In the genomic region with DNA sequence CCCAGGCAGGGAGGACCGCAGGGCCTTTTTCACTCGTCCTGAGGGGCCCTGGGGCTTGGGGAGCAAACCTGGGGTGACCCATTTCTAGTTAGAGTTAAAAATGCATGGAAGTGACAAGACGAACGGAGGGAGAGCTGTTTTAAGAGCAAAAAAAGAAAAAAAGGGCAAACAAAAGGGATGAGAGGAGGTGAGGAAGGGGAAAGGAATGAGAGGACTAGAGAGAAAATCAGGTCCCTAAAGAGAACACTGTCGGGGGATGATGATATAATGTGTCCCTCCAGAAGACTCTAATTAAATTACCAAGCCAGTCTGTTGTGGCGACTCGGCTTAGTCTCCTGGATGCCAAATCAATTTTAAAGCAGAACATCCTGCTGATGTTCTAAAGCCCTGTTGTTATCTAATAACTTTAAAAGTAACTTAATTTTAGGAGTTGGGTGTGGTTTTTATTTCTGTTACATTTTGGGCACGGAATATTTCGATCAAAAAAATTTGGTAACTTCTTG, we compare ENCODE assay signal across 8 cellular contexts. TPM values are rescaled to one million over a fixed set of nuclear protein-coding genes. Genes with fewer than 3 reads are reported as not detected.
DNase-seq lines count a peak whose midpoint lies in the region; ATAC-seq and TF ChIP-seq lines count a peak whose summit lies in the region.

No MANE protein-coding gene starts in this region.

- ATAC-seq in foreskin keratinocyte (no peak), GM21825 (IDR thresholded peaks at IDR 0.05; ENCODE audit: unreplicated experiment) (no peak), HG02642 (IDR thresholded peaks at IDR 0.05; ENCODE audit: poor library complexity, unreplicated experiment) (no peak), HG02970 (IDR thresholded peaks at IDR 0.05; ENCODE audit: low FRiP score, unreplicated experiment) (no peak)

- peak; percentile 65 for DNase-seq in NCI-H1092 treated with DMSO at 0.1 percent for 48 hours (lab: John Stamatoyannopoulos, UW)
- DNase-seq in NCI-H1092 (lab: John Stamatoyannopoulos, UW), result no peak
- DNase-seq in SK-N-SH, result peak; percentile 65
- peak in 1 of 2 donors; percentile 27 for DNase-seq in foreskin keratinocyte
- DNase-seq in smooth muscle cell (lab: John Stamatoyannopoulos, UW; ENCODE audit: unreplicated experiment), result no peak

- H3K4me3 ChIP-seq in SK-N-SH (ENCODE audit: low read depth in 2 of 2, low read length in 1 of 2) (peak overlapping the region; percentile 86 to 92), smooth muscle cell (peak overlapping the region; percentile 87)

- H3K27me3 ChIP-seq in SK-N-SH (ENCODE audit: insufficient read depth), result no peaks in the 10 kb centered on the region
- H3K27me3 ChIP-seq in foreskin keratinocyte, result no peaks in the 10 kb centered on the region
- H3K27me3 ChIP-seq in smooth muscle cell (ENCODE audit: low read depth), result no peaks in the 10 kb centered on the region

- H4K20me1 ChIP-seq in SK-N-SH (ENCODE audit: insufficient read depth) (peaks cover 17% of the 10 kb centered on the region), smooth muscle cell (ENCODE audit: low read depth) (peaks cover 38% of the 10 kb centered on the region)

- no peaks in the 10 kb centered on the region for H3K9me2 ChIP-seq in SK-N-SH

- H3K4me1 ChIP-seq in SK-N-SH (ENCODE audit: control insufficient read depth in 1 of 2, insufficient read depth in 2 of 2, low read depth in 1 of 2, low read length in 1 of 2), result peaks cover 0 to 3% of the 10 kb centered on the region in 2 experiments; a peak in 2 of 4 replicates
- peaks cover 12% of the 10 kb centered on the region for H3K4me1 ChIP-seq in foreskin keratinocyte
- peaks cover 16% of the 10 kb centered on the region for H3K4me1 ChIP-seq in smooth muscle cell (ENCODE audit: low read depth)

- H3K9ac ChIP-seq in SK-N-SH, result peak overlapping the region; percentile 97
- peak overlapping the region; percentile 92 for H3K9ac ChIP-seq in smooth muscle cell (ENCODE audit: low read depth)

- CTCF ChIA-PET in SK-N-SH (lab: Yijun Ruan, JAX), result interaction anchor here (0.7 to 3.8 kb wide), 9 partner anchors 9 to 215 kb away, joined by 3 to 16 read pairs (median 3); no protein-coding TSS in a partner anchor

- TF ChIP-seq CTCF in SK-N-SH (IDR thresholded peaks at IDR 0.05) (no peak), foreskin keratinocyte (conservative IDR thresholded peaks at IDR 0.05) (no peak), smooth muscle cell (IDR thresholded peaks at IDR 0.05; ENCODE audit: borderline replicate concordance, insufficient read depth, poor library complexity, severe bottlenecking) (no peak)

- H3K9me3 ChIP-seq in SK-N-SH, result no peaks in the 10 kb centered on the region
- no peaks in the 10 kb centered on the region for H3K9me3 ChIP-seq in smooth muscle cell (replicated peaks; ENCODE audit: low read depth)

- 0 out of 2 replicates have a peak, but pooled peaks have one; percentile 12 for TF ChIP-seq RAD21 in SK-N-SH (IDR thresholded peaks at IDR 0.05; ENCODE audit: low read length)

- H3K27ac ChIP-seq in SK-N-SH (ENCODE audit: low read depth in 2 of 2, low read length in 1 of 2), result peak overlapping the region; percentile 98 to 99
- H3K27ac ChIP-seq in foreskin keratinocyte, result peak overlapping the region; percentile 96
- peak overlapping the region; percentile 95 for H3K27ac ChIP-seq in smooth muscle cell (ENCODE audit: low read depth)

- under 1% methylated on average over 9 of the region's 9 CpGs for WGBS in SK-N-SH (ENCODE audit: low lambda C conversion rate)
- WGBS in smooth muscle cell (ENCODE audit: low lambda C conversion rate), result 4% methylated on average over 9 of the region's 9 CpGs

- peak overlapping the region; percentile 85 for H3K4me2 ChIP-seq in SK-N-SH
- H3K4me2 ChIP-seq in smooth muscle cell, result peak overlapping the region; percentile 96

- H2AFZ ChIP-seq in SK-N-SH (ENCODE audit: low read depth) (no peak overlapping the region), smooth muscle cell (ENCODE audit: low read depth) (peak overlapping the region; percentile 92)

- H3F3A ChIP-seq in SK-N-SH (replicated peaks; ENCODE audit: insufficient read depth), result peaks cover 11% of the 10 kb centered on the region
- H3F3A ChIP-seq in smooth muscle cell (ENCODE audit: low read depth), result peaks cover 8% of the 10 kb centered on the region

- peak in 1 of 2 experiments; percentile 55; a peak in 1 of 4 replicates for TF ChIP-seq EP300 in SK-N-SH (IDR thresholded peaks at IDR 0.05; ENCODE audit: borderline replicate concordance in 1 of 2, low read depth in 1 of 2, low read length in 1 of 2)

- H3K36me3 ChIP-seq in SK-N-SH (replicated peaks in 1 of 2; ENCODE audit: control insufficient read depth in 1 of 2, insufficient read depth in 2 of 2, low read length in 1 of 2) (no peaks in the 10 kb centered on the region), smooth muscle cell (ENCODE audit: low read depth) (no peaks in the 10 kb centered on the region)

- POLR2A ChIA-PET in SK-N-SH (lab: Yijun Ruan, JAX), result no interaction called here

- H3K79me2 ChIP-seq in SK-N-SH (ENCODE audit: insufficient read depth) (peaks cover 71% of the 10 kb centered on the region), smooth muscle cell (ENCODE audit: low read depth) (peaks cover 64% of the 10 kb centered on the region)

TF ChIP-seq in SK-N-SH, 30 proteins besides CTCF, POLR2A, EP300 and RAD21:
- TF ChIP-seq FOXJ3 (CRISPR knock-in tag; IDR thresholded peaks at IDR 0.05), result no peak
- TF ChIP-seq FOXM1 (IDR thresholded peaks at IDR 0.05; ENCODE audit: low read depth), result no peak
- TF ChIP-seq, protein P1, sequence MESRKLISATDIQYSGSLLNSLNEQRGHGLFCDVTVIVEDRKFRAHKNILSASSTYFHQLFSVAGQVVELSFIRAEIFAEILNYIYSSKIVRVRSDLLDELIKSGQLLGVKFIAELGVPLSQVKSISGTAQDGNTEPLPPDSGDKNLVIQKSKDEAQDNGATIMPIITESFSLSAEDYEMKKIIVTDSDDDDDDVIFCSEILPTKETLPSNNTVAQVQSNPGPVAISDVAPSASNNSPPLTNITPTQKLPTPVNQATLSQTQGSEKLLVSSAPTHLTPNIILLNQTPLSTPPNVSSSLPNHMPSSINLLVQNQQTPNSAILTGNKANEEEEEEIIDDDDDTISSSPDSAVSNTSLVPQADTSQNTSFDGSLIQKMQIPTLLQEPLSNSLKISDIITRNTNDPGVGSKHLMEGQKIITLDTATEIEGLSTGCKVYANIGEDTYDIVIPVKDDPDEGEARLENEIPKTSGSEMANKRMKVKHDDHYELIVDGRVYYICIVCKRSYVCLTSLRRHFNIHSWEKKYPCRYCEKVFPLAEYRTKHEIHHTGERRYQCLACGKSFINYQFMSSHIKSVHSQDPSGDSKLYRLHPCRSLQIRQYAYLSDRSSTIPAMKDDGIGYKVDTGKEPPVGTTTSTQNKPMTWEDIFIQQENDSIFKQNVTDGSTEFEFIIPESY (IDR thresholded peaks at IDR 0.05; ENCODE audit: borderline replicate concordance, low read depth), result no peak
- no peak for TF ChIP-seq CHD2 (IDR thresholded peaks at IDR 0.05; ENCODE audit: low read length, partially characterized antibody)
- TF ChIP-seq ELF1 (IDR thresholded peaks at IDR 0.05), result no peak
- TF ChIP-seq NFIC (IDR thresholded peaks at IDR 0.05; ENCODE audit: borderline replicate concordance), result no peak
- TF ChIP-seq NRF1 (IDR thresholded peaks at IDR 0.05; ENCODE audit: low read depth, low read length), result no peak
- TF ChIP-seq RCOR1 (IDR thresholded peaks at IDR 0.05; ENCODE audit: low read length), result peak; percentile 28; the same call in 1 of the 2 replicates

RNA-seq across cellular contexts. Expression of a gene that starts 1.1 kb away (rescaled TPM):
- 20.1 and 26.7 TPM in 2 replicates for polyA plus RNA-seq in SK-N-SH (2012; rRNA removed)
- polyA plus RNA-seq in SK-N-SH (2012; cell fraction: cytosol; rRNA removed), result 33.7 and 34.5 TPM in 2 replicates
- polyA plus RNA-seq in SK-N-SH (2012; cell fraction: nucleus; rRNA removed), result 11.0 and 22.7 TPM in 2 replicates
- 69.9 and 73.3 TPM in 2 replicates for total RNA-seq in foreskin keratinocyte
- 14.2 and 17.3 TPM in 2 replicates for polyA plus RNA-seq in foreskin keratinocyte
- 106 and 115 TPM in 2 replicates for total RNA-seq in smooth muscle cell
- 44.8 and 60.3 TPM in 2 replicates for polyA plus RNA-seq in smooth muscle cell

Comparison
In these comparisons a context has a peak if more than half of its experiments do, and no peak if none do; other contexts are left out.
1. DNase-seq: peak in NCI-H1092 treated with DMSO at 0.1 percent for 48 hours (single experiment) and SK-N-SH (single experiment); none in NCI-H1092 (single experiment) and smooth muscle cell (single experiment).
2. Peak in every context shown above with its lines, with median percentiles within 50 percentile points of each other: H3K27ac ChIP-seq.